In the genomic region with DNA sequence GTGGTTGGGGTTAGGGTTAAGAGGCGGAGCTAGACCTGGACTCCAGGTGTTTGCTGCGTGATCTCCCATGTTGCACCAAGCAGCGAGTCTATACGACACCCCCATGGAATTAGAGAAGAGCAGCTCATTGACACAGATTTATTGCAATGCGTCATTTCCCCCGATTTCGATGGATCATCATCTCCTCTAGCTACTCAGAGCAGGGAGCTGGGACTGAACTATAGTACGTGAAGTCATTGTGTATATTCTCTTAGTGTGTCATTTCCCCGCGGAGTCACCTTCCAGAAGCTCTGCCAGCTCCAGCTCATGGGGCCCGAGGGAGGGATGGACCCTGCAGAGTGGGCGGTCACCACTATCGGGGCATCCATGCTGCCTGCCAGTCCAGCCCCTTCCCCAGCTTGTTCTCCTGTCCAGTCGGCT, we compare ENCODE assay signal across 18 cellular contexts. TPM values are rescaled to one million over a fixed set of nuclear protein-coding genes. Genes with fewer than 3 reads are reported as not detected.
DNase-seq lines count a peak whose midpoint lies in the region; ATAC-seq and TF ChIP-seq lines count a peak whose summit lies in the region.
"Had no signal": no experiment of that assay in that cellular context is flagged by ENCODE, and none has a peak within 500 bp of the region (broad histone marks: within the 10 kb centered on the region; RNA-seq: fewer than 3 reads in every experiment).

No MANE protein-coding gene starts in this region.

- no peak for ATAC-seq in heart right ventricle
- no peak for ATAC-seq in HG03342 (IDR thresholded peaks at IDR 0.05; ENCODE audit: unreplicated experiment)
- ATAC-seq: activated CD4-positive, CD25-positive, alpha-beta regulatory T cell treated with anti-CD3 and anti-CD28 coated beads, Interleukin-2, amount 50 U/mL, for 24 hours; CD8-positive, alpha-beta T cell; gastroesophageal sphincter; HCT116 had no signal

- no peaks in the 10 kb centered on the region for H3K9me3 ChIP-seq in heart right ventricle
- H3K9me3 ChIP-seq: breast epithelium, gastroesophageal sphincter, tibial artery had no signal

- H3K27ac ChIP-seq in heart right ventricle, result no peak overlapping the region
- H3K27ac ChIP-seq: breast epithelium, gastroesophageal sphincter, tibial artery had no signal

- no peaks in the 10 kb centered on the region for H3K36me3 ChIP-seq in heart right ventricle
- H3K36me3 ChIP-seq: breast epithelium, gastroesophageal sphincter, tibial artery had no signal

- peaks cover 6 to 33% (median 22%) of the 10 kb centered on the region in 9 donors for H3K4me1 ChIP-seq in heart right ventricle

- WGBS in heart right ventricle, 2 donors, result 70 to 76% methylated on average over 14 of the region's 14 CpGs

- intact Hi-C loops in heart right ventricle (cut with DNase I), result no loop called here

- H3K4me3 ChIP-seq in fibroblast of the aortic adventitia (ENCODE audit: low read depth, low read length) (no peak overlapping the region), skeletal muscle cell (ENCODE audit: low read depth, low read length) (no peak overlapping the region), foreskin fibroblast (ENCODE audit: low read depth in 1 of 2, low read length in 2 of 2) (no peak overlapping the region), heart right ventricle (no peak overlapping the region)
- H3K4me3 ChIP-seq: breast epithelium, gastroesophageal sphincter, tibial artery had no signal

- peaks cover 0 to 9% (median 0%) of the 10 kb centered on the region in 7 donors for H3K27me3 ChIP-seq in heart right ventricle
- H3K27me3 ChIP-seq: breast epithelium, tibial artery had no signal

- DNase-seq in activated effector memory CD4-positive, alpha-beta T cell treated with anti-CD3 and anti-CD28 coated beads, Interleukin-2, amount 50 U/mL, for 16 hours, result peak; percentile 55
- DNase-seq in activated effector memory CD4-positive, alpha-beta T cell treated with Interleukin-2 at 50 U/mL for 16 hours, result no peak
- DNase-seq in RKO (ENCODE audit: low spot score) (peak; percentile 100), fibroblast of the aortic adventitia (ENCODE audit: low read depth) (peak; percentile 4), skeletal muscle cell (ENCODE audit: low read depth) (peak; percentile 65), foreskin fibroblast (no peak), heart right ventricle (no peak)
- DNase-seq: activated naive CD4-positive, alpha-beta T cell treated with anti-CD3 and anti-CD28 coated beads, Interleukin-2, amount 10 ng/mL, durations not matched to agents 7 days and 5 days; CD8-positive, alpha-beta T cell; DMS79 treated with DMSO at 0.1 percent for 48 hours; effector CD8-positive, alpha-beta T cell; NCI-H774; tibial artery had no signal

- TF ChIP-seq CTCF in fibroblast of the aortic adventitia (IDR thresholded peaks at IDR 0.05; ENCODE audit: insufficient read depth, low read length) (no peak), foreskin fibroblast (IDR thresholded peaks at IDR 0.05; ENCODE audit: low read depth, low read length) (no peak), heart right ventricle (IDR thresholded peaks at IDR 0.05) (no peak)

RNA-seq across cellular contexts. Expression of gene C2CD2, which starts 7.5 kb away (rescaled TPM):
- 14.7 and 20.2 TPM in 2 replicates for total RNA-seq in fibroblast of the aortic adventitia (ENCODE audit: low replicate concordance)
- 10 to 100 TPM in 1 of 10 donors, 1 to 10 TPM in 9; 4.5 to 11.1 (median 6.9) TPM for total RNA-seq in heart right ventricle
- 1 to 10 TPM; 5.2 to 6.1 TPM for polyA plus RNA-seq in heart right ventricle

RNA-seq across cellular contexts. Expression of gene ZBTB21, which starts 48.9 kb away (rescaled TPM):
- total RNA-seq in fibroblast of the aortic adventitia (ENCODE audit: low replicate concordance), result 4.4 and 15.4 TPM in 2 replicates
- 10 to 100 TPM in 2 of 10 donors, 1 to 10 TPM in 8; 3.8 to 15.2 (median 6.6) TPM for total RNA-seq in heart right ventricle
- 1 to 10 TPM; 1.3 to 1.9 TPM for polyA plus RNA-seq in heart right ventricle

Comparison
In these comparisons a context has a peak if more than half of its experiments do, and no peak if none do; other contexts are left out.
1. DNase-seq: peak in activated effector memory CD4-positive, alpha-beta T cell treated with anti-CD3 and anti-CD28 coated beads, Interleukin-2, amount 50 U/mL, for 16 hours (single experiment), RKO (single experiment), fibroblast of the aortic adventitia (single experiment) and skeletal muscle cell (single experiment); none in activated effector memory CD4-positive, alpha-beta T cell treated with Interleukin-2 at 50 U/mL for 16 hours (single experiment), foreskin fibroblast (0 of 2) and heart right ventricle (0 of 2).